ENCODE assay signal across 8 cellular contexts in genomic region chr7:1532456-1533254, GRCh38. TPM values are rescaled to one million over a fixed set of nuclear protein-coding genes. Genes with fewer than 3 reads are reported as not detected.
DNase-seq lines count a peak whose midpoint lies in the region; ATAC-seq, FAIRE-seq and TF ChIP-seq lines count a peak whose summit lies in the region.

No MANE protein-coding gene starts in this region.

- peak overlapping the region; percentile 86 for H3K4me3 ChIP-seq in bronchial epithelial cell (ENCODE audit: low read depth, low read length)

- no peak for ATAC-seq in HG03342 (IDR thresholded peaks at IDR 0.05; ENCODE audit: unreplicated experiment)
- no peak for ATAC-seq in HG03439 (IDR thresholded peaks at IDR 0.05; ENCODE audit: unreplicated experiment)

- H3K27me3 ChIP-seq in bronchial epithelial cell (ENCODE audit: control insufficient read depth, insufficient read depth, low read length): no peaks in the 10 kb centered on the region

- no peak for TF ChIP-seq CTCF in bronchial epithelial cell (IDR thresholded peaks at IDR 0.05; ENCODE audit: insufficient read depth, low read length, severe bottlenecking)

- peaks cover 8% of the 10 kb centered on the region for H3K36me3 ChIP-seq in bronchial epithelial cell (ENCODE audit: control insufficient read depth, insufficient read depth, low read length)

- DNase-seq in AG08396 (ENCODE audit: low spot score): peak; percentile 91
- peak; percentile 93 for DNase-seq in HS-5 (ENCODE audit: low read depth)
- peak; percentile 36 for DNase-seq in UCSD-AML1 (lab: John Stamatoyannopoulos, UW; ENCODE audit: unreplicated experiment)
- DNase-seq in bronchial epithelial cell (ENCODE audit: low read depth): peak; percentile 97
- DNase-seq in kidney tubule cell (ENCODE audit: low spot score): peak; percentile 94
- DNase-seq in stimulated activated CD4-positive, alpha-beta T cell treated with anti-CD3 and anti-CD28 coated beads, Interleukin-1b, Interleukin-23, amount 100 ng/mL, for 24 hours (ENCODE audit: low read depth in 4 of 4, low spot score in 1 of 4): peak in 3 of 4 experiments; percentile 24 to 49 (median 33)

- peak; percentile 85 for FAIRE-seq in bronchial epithelial cell (lab: Jason Lieb, UNC)

RNA-seq across cellular contexts. Expression of gene MAFK, which starts 2.2 kb away (rescaled TPM):
- 21.8 and 28.7 TPM in 2 replicates for total RNA-seq in bronchial epithelial cell

RNA-seq across cellular contexts. Expression of gene TMEM184A, which starts 23.4 kb away (rescaled TPM):
- 9.0 and 43.8 TPM in 2 replicates for total RNA-seq in bronchial epithelial cell

RNA-seq across cellular contexts. Expression of gene INTS1, which starts 28.5 kb away (rescaled TPM):
- 18.7 and 21.6 TPM in 2 replicates for total RNA-seq in bronchial epithelial cell

RNA-seq across cellular contexts. Expression of gene PSMG3, which starts 37.2 kb away (rescaled TPM):
- 50.8 and 55.2 TPM in 2 replicates for total RNA-seq in bronchial epithelial cell

Comparison
In these comparisons a context has a peak if more than half of its experiments do, and no peak if none do; other contexts are left out.
1. DNase-seq: peak in every context shown above with its lines; median percentile 97 in bronchial epithelial cell; 94 in kidney tubule cell; 93 in HS-5; 91 in AG08396; 36 in UCSD-AML1; 33 in stimulated activated CD4-positive, alpha-beta T cell treated with anti-CD3 and anti-CD28 coated beads, Interleukin-1b, Interleukin-23, amount 100 ng/mL, for 24 hours.